Comparison of ENCODE assay signal across 12 cellular contexts in genomic region chr21:34670962-34671348, GRCh38. TPM values are rescaled to one million over a fixed set of nuclear protein-coding genes. Genes with fewer than 3 reads are reported as not detected.
A peak's percentile ranks its signal among the peaks of the same experiment; 100 is the strongest.
DNase-seq lines count a peak whose midpoint lies in the region; ATAC-seq, FAIRE-seq and TF ChIP-seq lines count a peak whose summit lies in the region.
"Had no signal": no experiment of that assay in that cellular context is flagged by ENCODE, and none has a peak within 500 bp of the region (broad histone marks: within the 10 kb centered on the region; RNA-seq: fewer than 3 reads in every experiment).

No MANE protein-coding gene starts in this region.

- no peaks in the 10 kb centered on the region for H3K79me1 ChIP-seq in mesendoderm (ENCODE audit: low read length)

- no peak overlapping the region for H4K5ac ChIP-seq in mesendoderm (ENCODE audit: low read length)

- TF ChIP-seq POLR2A in upper lobe of left lung (IDR thresholded peaks at IDR 0.05) (no peak), GM12892 (IDR thresholded peaks at IDR 0.05; ENCODE audit: low read depth, low read length) (no peak)

- H2BK120ac ChIP-seq in mesendoderm (ENCODE audit: low read depth, low read length), result no peak overlapping the region

- H2AK5ac ChIP-seq in mesendoderm (ENCODE audit: low read length), result no peak overlapping the region

- peaks cover 60% of the 10 kb centered on the region for H3K27me3 Mint-ChIP-seq in activated naive CD8-positive, alpha-beta T cell treated with anti-CD3 and anti-CD28 coated beads, Interleukin-2, amount 50 U/mL, for 24 hours

- no peak for ATAC-seq in activated naive CD8-positive, alpha-beta T cell treated with anti-CD3 and anti-CD28 coated beads, Interleukin-2, amount 50 U/mL, for 24 hours
- ATAC-seq in upper lobe of left lung (ENCODE audit: low FRiP score in 2 of 2), result no peak

- H3K27me3 ChIP-seq in left ventricle myocardium inferior (ENCODE audit: low read depth) (peaks cover 76% of the 10 kb centered on the region), mesendoderm (ENCODE audit: insufficient read depth, low read length, poor library complexity) (peaks cover 22% of the 10 kb centered on the region), upper lobe of left lung (peaks cover 0 to 20% (median 15%) of the 10 kb centered on the region in 4 donors)

- no peak overlapping the region for H4K8ac ChIP-seq in mesendoderm (ENCODE audit: low read depth, low read length)

- no peak overlapping the region for H3K4ac ChIP-seq in mesendoderm (ENCODE audit: low read depth, low read length)

- TF ChIP-seq EP300 in upper lobe of left lung (IDR thresholded peaks at IDR 0.05), result no peak

- H2BK5ac ChIP-seq in mesendoderm (ENCODE audit: low read length), result no peak overlapping the region

- no peak overlapping the region for H3K23ac ChIP-seq in mesendoderm (ENCODE audit: low read length)

- DNase-seq in left ventricle myocardium inferior, result no peak
- no peak for DNase-seq in cardiac septum (ENCODE audit: low spot score)
- no peak for DNase-seq in activated naive CD8-positive, alpha-beta T cell treated with anti-CD3 and anti-CD28 coated beads, Interleukin-2, amount 50 U/mL, for 24 hours
- DNase-seq in mesendoderm, result peak; percentile 43
- no peak for DNase-seq in upper lobe of left lung
- DNase-seq in activated gamma-delta T cell treated with Interleukin-2 at 50 U/mL for 16 hours, result no peak
- DNase-seq in GM12892 (ENCODE audit: insufficient read length), result no peak
- no peak for DNase-seq in NCI-H1105 treated with DMSO at 0.1 percent for 48 hours (lab: John Stamatoyannopoulos, UW)
- DNase-seq: activated CD4-positive, CD25-positive, alpha-beta regulatory T cell treated with anti-CD3 and anti-CD28 coated beads, Interleukin-2, amount 50 U/mL, for 72 hours; CD4-positive, CD25-positive, alpha-beta regulatory T cell had no signal

- H2BK15ac ChIP-seq in mesendoderm (replicated peaks; ENCODE audit: low read depth), result no peak overlapping the region

- H3K4me1 ChIP-seq in left ventricle myocardium inferior (peaks cover 26% of the 10 kb centered on the region), mesendoderm (ENCODE audit: control insufficient read depth, low read depth, low read length) (no peaks in the 10 kb centered on the region), upper lobe of left lung (peaks cover 14 to 27% (median 19%) of the 10 kb centered on the region in 4 donors)

- no peaks in the 10 kb centered on the region for H3K79me2 ChIP-seq in mesendoderm (ENCODE audit: control insufficient read depth, insufficient read depth, low read length)

- H3K4me1 Mint-ChIP-seq in activated naive CD8-positive, alpha-beta T cell treated with anti-CD3 and anti-CD28 coated beads, Interleukin-2, amount 50 U/mL, for 24 hours, result peaks cover 4% of the 10 kb centered on the region

- no peak overlapping the region for H3K18ac ChIP-seq in mesendoderm (ENCODE audit: low read length)

- no peaks in the 10 kb centered on the region for H3K36me3 Mint-ChIP-seq in activated naive CD8-positive, alpha-beta T cell treated with anti-CD3 and anti-CD28 coated beads, Interleukin-2, amount 50 U/mL, for 24 hours (ENCODE audit: low read depth)
- H3K36me3 Mint-ChIP-seq: CD4-positive, CD25-positive, alpha-beta regulatory T cell; memory B cell had no signal

- no CpG with 5 or more reads among the region's 8 CpGs for WGBS in mesendoderm (ENCODE audit: extremely low coverage, insufficient coverage, low lambda C conversion rate)
- WGBS in upper lobe of left lung, 2 donors, result 11 to 17% methylated on average over 8 of the region's 8 CpGs

- peak overlapping the region; percentile 70 for H3K4me3 ChIP-seq in left ventricle myocardium inferior
- H3K4me3 ChIP-seq in mesendoderm (ENCODE audit: low read length), result no peak overlapping the region
- peak overlapping the region in 3 of 4 donors; percentile 47 to 57 (median 53) for H3K4me3 ChIP-seq in upper lobe of left lung

- TF ChIP-seq CTCF in left ventricle myocardium inferior (IDR thresholded peaks at IDR 0.05; ENCODE audit: borderline replicate concordance), result no peak
- TF ChIP-seq CTCF in upper lobe of left lung (IDR thresholded peaks at IDR 0.05), result no peak

- H3K9me3 Mint-ChIP-seq in activated naive CD8-positive, alpha-beta T cell treated with anti-CD3 and anti-CD28 coated beads, Interleukin-2, amount 50 U/mL, for 24 hours, result no peaks in the 10 kb centered on the region
- H3K9me3 Mint-ChIP-seq: memory B cell had no signal

- FAIRE-seq in GM12892 (lab: Jason Lieb, UNC), result no peak

- H3K36me3 ChIP-seq in left ventricle myocardium inferior, result no peaks in the 10 kb centered on the region
- H3K36me3 ChIP-seq in mesendoderm (ENCODE audit: control insufficient read depth, insufficient read depth, low read length), result no peaks in the 10 kb centered on the region
- no peaks in the 10 kb centered on the region for H3K36me3 ChIP-seq in upper lobe of left lung

- no peak overlapping the region for H3K27ac Mint-ChIP-seq in activated naive CD8-positive, alpha-beta T cell treated with anti-CD3 and anti-CD28 coated beads, Interleukin-2, amount 50 U/mL, for 24 hours
- H3K27ac Mint-ChIP-seq: CD4-positive, CD25-positive, alpha-beta regulatory T cell; memory B cell had no signal

- peak overlapping the region; percentile 42 for H3K4me3 Mint-ChIP-seq in activated naive CD8-positive, alpha-beta T cell treated with anti-CD3 and anti-CD28 coated beads, Interleukin-2, amount 50 U/mL, for 24 hours

- H3K27ac ChIP-seq in left ventricle myocardium inferior (replicated peaks), result no peak overlapping the region
- H3K27ac ChIP-seq in mesendoderm (ENCODE audit: low read depth, low read length), result no peak overlapping the region
- peak overlapping the region in 1 of 4 donors; percentile 86 for H3K27ac ChIP-seq in upper lobe of left lung

- peak overlapping the region; percentile 81 for H3K4me2 ChIP-seq in mesendoderm (ENCODE audit: low read length)

- H3K9me3 ChIP-seq in left ventricle myocardium inferior (replicated peaks) (no peaks in the 10 kb centered on the region), upper lobe of left lung (no peaks in the 10 kb centered on the region)

- no peak overlapping the region for H3K9ac ChIP-seq in mesendoderm (ENCODE audit: low read length)

- intact Hi-C loops in left ventricle myocardium inferior (cut with micrococcal nuclease), result no loop called here
- intact Hi-C loops in cardiac septum (cut with DNase I), result no loop called here

- H3K56ac ChIP-seq in mesendoderm (ENCODE audit: low read length), result no peak overlapping the region

RNA-seq across cellular contexts. Expression of gene CLIC6, which starts 2.2 kb away (rescaled TPM):
- total RNA-seq in left ventricle myocardium inferior (11.2 TPM), cardiac septum (8.9 TPM), upper lobe of left lung (10 to 100 TPM in 4 of 6 donors, 1 to 10 TPM in 2; 6.2 to 42.6 (median 13.8) TPM)
- 0.32 TPM for polyA plus RNA-seq in mesendoderm (2013, experiment 1 of 2)
- 0.29 TPM for polyA plus RNA-seq in mesendoderm (2013, experiment 2 of 2)
- polyA plus RNA-seq in GM12892 (2012; ENCODE audit: missing spikeins), result 9.9 TPM
- total RNA-seq: CD4-positive, CD25-positive, alpha-beta regulatory T cell; NCI-H460 had no signal
- polyA plus RNA-seq: CD4-positive, CD25-positive, alpha-beta regulatory T cell had no signal

RNA-seq across cellular contexts. Expression of gene RCAN1, which starts 56.0 kb away (rescaled TPM):
- 75.3 TPM for total RNA-seq in left ventricle myocardium inferior
- 158 TPM for total RNA-seq in cardiac septum
- 4.2 TPM for polyA plus RNA-seq in mesendoderm (2013, experiment 1 of 2)
- 3.9 TPM for polyA plus RNA-seq in mesendoderm (2013, experiment 2 of 2)
- total RNA-seq in upper lobe of left lung, result 10 to 100 TPM; 24.7 to 36.2 (median 29.4) TPM
- polyA plus RNA-seq in GM12892 (2012; ENCODE audit: missing spikeins), result 6.7 TPM
